In genomic region chr22:50329236-50329635, GRCh38 we compare ENCODE assay signal across 1 cellular context.
A peak's percentile ranks its signal among the peaks of the same experiment; 100 is the strongest.
TF ChIP-seq lines count a peak whose summit lies in the region.

No MANE protein-coding gene starts in this region.

TF ChIP-seq in GM12878, 131 proteins besides CTCF, POLR2A, EP300 and RAD21:
- no peak for TF ChIP-seq PML (IDR thresholded peaks at IDR 0.05; ENCODE audit: low read length)
- 0 out of 3 replicates have a peak, but pooled peaks have one; percentile 26 for TF ChIP-seq POU2F2 (IDR thresholded peaks at IDR 0.05; ENCODE audit: borderline replicate concordance, low read depth, low read length)
- no peak for TF ChIP-seq SIX5 (IDR thresholded peaks at IDR 0.05; ENCODE audit: low read depth, low read length, severe bottlenecking)
- no peak for TF ChIP-seq KAT2A (conservative IDR thresholded peaks at IDR 0.05; ENCODE audit: control insufficient read depth, low read depth, low read length)
- TF ChIP-seq ZNF592 (IDR thresholded peaks at IDR 0.05) = no peak
- TF ChIP-seq MXI1 (IDR thresholded peaks at IDR 0.05; ENCODE audit: low read depth, low read length) = no peak
- TF ChIP-seq RUNX3 (IDR thresholded peaks at IDR 0.05; ENCODE audit: low read length) = 0 out of 2 replicates have a peak, but pooled peaks have one; percentile 14
- TF ChIP-seq PAX5 (IDR thresholded peaks at IDR 0.05; ENCODE audit: borderline replicate concordance, low read depth, low read length) = no peak
- no peak for TF ChIP-seq BCLAF1 (IDR thresholded peaks at IDR 0.05)
